In genomic region chr4:125352521-125352920, GRCh38 we compare ENCODE assay signal across 18 cellular contexts. TPM values are rescaled to one million over a fixed set of nuclear protein-coding genes. Genes with fewer than 3 reads are reported as not detected.
"Had no signal": no experiment of that assay in that cellular context is flagged by ENCODE, and none has a peak within 500 bp of the region (broad histone marks: within the 10 kb centered on the region; RNA-seq: fewer than 3 reads in every experiment).

No MANE protein-coding gene starts in this region.

- H3K36me3 ChIP-seq: cardiac muscle cell, colonic mucosa, right atrium auricular region, stomach, tibial nerve, vagina had no signal

- DNase-seq: activated CD4-positive, alpha-beta T cell treated with anti-CD3 and anti-CD28 coated beads for 1 hour; activated CD4-positive, alpha-beta T cell treated with anti-CD3 and anti-CD28 coated beads, Interleukin-2, amount 50 U/mL, for 48 hours; activated CD8-positive, alpha-beta memory T cell treated with anti-CD3 and anti-CD28 coated beads, Interleukin-2, amount 10 ng/mL, durations not matched to agents 7 days and 5 days; activated effector memory CD4-positive, alpha-beta T cell treated with anti-CD3 and anti-CD28 coated beads, Interleukin-2, amount 50 U/mL, for 16 hours; activated naive CD8-positive, alpha-beta T cell treated with anti-CD3 and anti-CD28 coated beads, Interleukin-2, amount 10 ng/mL, durations not matched to agents 7 days and 5 days; activated T-cell treated with anti-CD3 and anti-CD28 coated beads, Interleukin-2, amount 50 U/mL, for 24 hours; colonic mucosa; effector CD4-positive, alpha-beta T cell; posterior cingulate gyrus; stimulated activated CD4-positive, alpha-beta T cell treated with anti-CD3 and anti-CD28 coated beads, Interleukin-4, amount 100 ng/mL, for 4 hours; stomach had no signal

- H3K4me3 Mint-ChIP-seq: activated CD8-positive, alpha-beta memory T cell treated with anti-CD3 and anti-CD28 coated beads, Interleukin-2, amount 10 ng/mL, durations not matched to agents 7 days and 5 days; activated naive CD8-positive, alpha-beta T cell treated with anti-CD3 and anti-CD28 coated beads, Interleukin-2, amount 10 ng/mL, durations not matched to agents 7 days and 5 days; activated T-cell treated with anti-CD3 and anti-CD28 coated beads, Interleukin-2, amount 50 U/mL, for 24 hours; neural crest cell had no signal

- H3K27me3 Mint-ChIP-seq: activated CD8-positive, alpha-beta memory T cell treated with anti-CD3 and anti-CD28 coated beads, Interleukin-2, amount 10 ng/mL, durations not matched to agents 7 days and 5 days; activated naive CD8-positive, alpha-beta T cell treated with anti-CD3 and anti-CD28 coated beads, Interleukin-2, amount 10 ng/mL, durations not matched to agents 7 days and 5 days; activated T-cell treated with anti-CD3 and anti-CD28 coated beads, Interleukin-2, amount 50 U/mL, for 24 hours had no signal

- H3K36me3 Mint-ChIP-seq: activated CD8-positive, alpha-beta memory T cell treated with anti-CD3 and anti-CD28 coated beads, Interleukin-2, amount 10 ng/mL, durations not matched to agents 7 days and 5 days; activated naive CD8-positive, alpha-beta T cell treated with anti-CD3 and anti-CD28 coated beads, Interleukin-2, amount 10 ng/mL, durations not matched to agents 7 days and 5 days had no signal

- H3K4me1 ChIP-seq: colonic mucosa, stomach, vagina had no signal

- H3K27ac ChIP-seq: cardiac muscle cell, colonic mucosa, right atrium auricular region, skin epidermis, stomach, tibial nerve, vagina had no signal

- ATAC-seq: activated CD8-positive, alpha-beta memory T cell treated with anti-CD3 and anti-CD28 coated beads, Interleukin-2, amount 10 ng/mL, durations not matched to agents 7 days and 5 days had no signal

- H3K4me3 ChIP-seq: cardiac muscle cell, colonic mucosa, right atrium auricular region, skin epidermis, stomach, tibial nerve, vagina had no signal

- H3K4me1 Mint-ChIP-seq: activated CD8-positive, alpha-beta memory T cell treated with anti-CD3 and anti-CD28 coated beads, Interleukin-2, amount 10 ng/mL, durations not matched to agents 7 days and 5 days; activated naive CD8-positive, alpha-beta T cell treated with anti-CD3 and anti-CD28 coated beads, Interleukin-2, amount 10 ng/mL, durations not matched to agents 7 days and 5 days had no signal

- H3K9me3 Mint-ChIP-seq: activated naive CD8-positive, alpha-beta T cell treated with anti-CD3 and anti-CD28 coated beads, Interleukin-2, amount 10 ng/mL, durations not matched to agents 7 days and 5 days; activated T-cell treated with anti-CD3 and anti-CD28 coated beads, Interleukin-2, amount 50 U/mL, for 24 hours; neural crest cell had no signal

- H3K9me3 ChIP-seq: colonic mucosa, right atrium auricular region, stomach, tibial nerve, vagina had no signal

- H3K27ac Mint-ChIP-seq: activated CD8-positive, alpha-beta memory T cell treated with anti-CD3 and anti-CD28 coated beads, Interleukin-2, amount 10 ng/mL, durations not matched to agents 7 days and 5 days; activated naive CD8-positive, alpha-beta T cell treated with anti-CD3 and anti-CD28 coated beads, Interleukin-2, amount 10 ng/mL, durations not matched to agents 7 days and 5 days; activated T-cell treated with anti-CD3 and anti-CD28 coated beads, Interleukin-2, amount 50 U/mL, for 24 hours had no signal

- H3K27me3 ChIP-seq: cardiac muscle cell, colonic mucosa, right atrium auricular region, stomach, tibial nerve, vagina had no signal

RNA-seq across cellular contexts. Expression of gene FAT4, which starts 37.8 kb away (rescaled TPM):
- total RNA-seq: activated CD8-positive, alpha-beta memory T cell treated with anti-CD3 and anti-CD28 coated beads, Interleukin-2, amount 10 ng/mL, durations not matched to agents 7 days and 5 days; T-helper 2 cell treated with Interferon-gamma antibody and Interleukin-4, amounts not matched to agents 100 ng/mL and 5 ng/mL, for 36 hours had no signal
